8 cellular contexts compared by ENCODE assay signal in the genomic region with DNA sequence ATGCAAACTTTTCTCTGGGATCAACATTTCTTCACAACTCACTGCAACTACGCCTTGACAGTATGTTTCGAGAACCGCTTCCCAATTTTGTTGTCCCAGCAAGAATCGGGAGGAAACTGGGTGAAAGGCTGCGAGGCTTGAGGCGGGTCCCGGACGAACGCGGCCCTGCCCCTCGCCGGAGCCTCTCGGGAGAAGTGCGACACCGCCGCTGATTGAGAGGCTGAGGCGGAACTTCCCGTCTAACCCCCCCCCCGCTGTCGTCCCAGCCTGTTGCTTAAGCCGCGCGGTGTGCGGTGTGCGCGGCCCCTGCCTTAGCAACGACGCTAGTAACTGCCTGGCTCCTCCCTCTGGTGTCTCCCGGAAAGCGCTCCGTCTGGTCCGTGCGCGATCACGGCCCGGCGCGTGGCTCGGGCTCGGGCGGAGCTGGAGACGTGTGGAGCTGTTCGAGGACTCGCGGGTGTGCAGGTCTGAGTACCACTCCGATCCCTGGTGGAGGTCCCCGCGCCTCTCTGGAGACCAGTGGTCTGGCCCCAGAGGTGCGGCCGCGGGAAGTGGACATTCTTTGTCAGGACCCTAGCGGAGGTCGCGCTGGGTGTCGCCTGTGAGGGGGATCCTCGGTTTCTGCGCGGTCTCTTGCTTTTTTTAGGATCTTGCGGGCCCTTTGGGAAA. TPM values are rescaled to one million over a fixed set of nuclear protein-coding genes. Genes with fewer than 3 reads are reported as not detected.
DNase-seq lines count a peak whose midpoint lies in the region; ATAC-seq and TF ChIP-seq lines count a peak whose summit lies in the region.

TSS of gene DTWD1 (plus strand) at position 391 of the 669 bp plus-strand sequence. CDS start 4,120 bp downstream, outside the sequence.
TSS of gene FAM227B (minus strand) at position 161 of the 669 bp plus-strand sequence. CDS start 5,647 bp downstream, outside the sequence.

- H4K20me1 ChIP-seq in H9 (ENCODE audit: control insufficient read depth, insufficient read depth, insufficient read length) (no peaks in the 10 kb centered on the region), neural cell (ENCODE audit: insufficient read depth) (no peaks in the 10 kb centered on the region)

- H3K27me3 Mint-ChIP-seq in H9 (ENCODE audit: low read depth), result no peaks in the 10 kb centered on the region
- H3K27me3 Mint-ChIP-seq in stimulated activated naive CD8-positive, alpha-beta T cell treated with anti-CD3 and anti-CD28 coated beads, Interleukin-15, amount 100 ng/mL, for 72 hours, result no peaks in the 10 kb centered on the region

- WGBS in H9 (ENCODE audit: extremely low coverage, insufficient read length, low lambda C conversion rate), result no CpG with 5 or more reads among the region's 59 CpGs

- peak within 1 kb of the TSS; percentile 43 for H3T11ph ChIP-seq in H9 (ENCODE audit: low read length)

- peaks cover 4% of the 10 kb centered on the region for H3K23me2 ChIP-seq in H9 (ENCODE audit: insufficient read length, low read depth, low read length, poor library complexity, severe bottlenecking)

- H3K79me1 ChIP-seq in H9 (ENCODE audit: insufficient read depth, low read depth, low read length, poor library complexity, severe bottlenecking), result peaks cover 5% of the 10 kb centered on the region

- H3K4me3 Mint-ChIP-seq in H9, result peak within 1 kb of the TSS; percentile 94 to 98
- H3K4me3 Mint-ChIP-seq in stimulated activated naive CD8-positive, alpha-beta T cell treated with anti-CD3 and anti-CD28 coated beads, Interleukin-15, amount 100 ng/mL, for 72 hours, result peak within 1 kb of the TSS; percentile 94 to 95

- no peaks in the 10 kb centered on the region for H3K9me2 ChIP-seq in neural cell (ENCODE audit: insufficient read depth, low read length)

- TF ChIP-seq EP300 in neural cell (conservative IDR thresholded peaks at IDR 0.05; ENCODE audit: poor library complexity, severe bottlenecking), result peak; percentile 85

- H3K9me3 ChIP-seq in ES-I3 (ENCODE audit: control insufficient read depth, insufficient read depth, low read length) (peaks cover 5% of the 10 kb centered on the region), H9 (ENCODE audit: control insufficient read depth, low read depth, low read length) (peaks cover 4% of the 10 kb centered on the region), neural cell (ENCODE audit: low read length) (no peaks in the 10 kb centered on the region)

- peaks cover 10 to 12% of the 10 kb centered on the region in 2 experiments; a peak in 3 of 5 replicates for H3K9me3 Mint-ChIP-seq in H9
- H3K9me3 Mint-ChIP-seq in stimulated activated naive CD8-positive, alpha-beta T cell treated with anti-CD3 and anti-CD28 coated beads, Interleukin-15, amount 100 ng/mL, for 72 hours, result peaks cover 5 to 8% of the 10 kb centered on the region in 2 donors

- DNase-seq in H9 (peak; percentile 97), M059J (ENCODE audit: low read depth) (peak; percentile 95), fibroblast of villous mesenchyme (ENCODE audit: low read depth) (peak; percentile 99)
- DNase-seq in activated effector memory CD4-positive, alpha-beta T cell treated with anti-CD3 and anti-CD28 coated beads, Interleukin-2, amount 50 U/mL, for 16 hours, result peak; percentile 98
- peak; percentile 94 to 96 for DNase-seq in stimulated activated naive CD8-positive, alpha-beta T cell treated with anti-CD3 and anti-CD28 coated beads, Interleukin-15, amount 100 ng/mL, for 72 hours

- H3K18ac ChIP-seq in H9 (ENCODE audit: insufficient read length, low read depth, low read length), result peak within 1 kb of the TSS; percentile 80

- H3K4me1 Mint-ChIP-seq in H9, result peaks cover 24 to 25% of the 10 kb centered on the region in 2 experiments
- H3K4me1 Mint-ChIP-seq in stimulated activated naive CD8-positive, alpha-beta T cell treated with anti-CD3 and anti-CD28 coated beads, Interleukin-15, amount 100 ng/mL, for 72 hours, result peaks cover 35% of the 10 kb centered on the region

- no peak within 1 kb of the TSS for H2BK120ac ChIP-seq in H9 (ENCODE audit: low read depth, low read length, poor library complexity, severe bottlenecking)

- no peak within 1 kb of the TSS for H4K8ac ChIP-seq in H9 (replicated peaks; ENCODE audit: insufficient read length, low read depth, low read length)

- H2AFZ ChIP-seq in H9 (ENCODE audit: low read length) (no peak within 1 kb of the TSS), neural cell (ENCODE audit: low read depth, low read length) (peak within 1 kb of the TSS; percentile 57)

- H3K36me3 ChIP-seq in ES-I3 (ENCODE audit: insufficient read depth, low read length), result 0 out of 2 replicates have a peak, but pooled peaks cover 3% of the 10 kb centered on the region
- H3K36me3 ChIP-seq in neural cell (ENCODE audit: insufficient read depth, low read length), result no peaks in the 10 kb centered on the region

- H3K27ac ChIP-seq in H9 (ENCODE audit: insufficient read length, low read depth, low read length) (no peak within 1 kb of the TSS), neural cell (ENCODE audit: low read length) (peak within 1 kb of the TSS; percentile 69)

- no peak within 1 kb of the TSS for H3K4ac ChIP-seq in H9 (ENCODE audit: low read depth, low read length)

- H3F3A ChIP-seq in neural cell (ENCODE audit: insufficient read depth, low read length, poor library complexity, severe bottlenecking), result no peaks in the 10 kb centered on the region

- TF ChIP-seq POLR2A in Raji (IDR thresholded peaks at IDR 0.05; ENCODE audit: insufficient read depth, low read depth, low read length), result peak; percentile 84

- peak; percentile 58 for TF ChIP-seq RAD21 in neural cell (conservative IDR thresholded peaks at IDR 0.05)

- H3K4me2 ChIP-seq in H9 (ENCODE audit: insufficient read depth, insufficient read length, low read length), result peak within 1 kb of the TSS; percentile 92
- peak within 1 kb of the TSS; percentile 54 for H3K4me2 ChIP-seq in neural cell (ENCODE audit: low read length)

- H3K23ac ChIP-seq in H9 (ENCODE audit: insufficient read length, low read depth, low read length), result no peak within 1 kb of the TSS

- H3K27me3 ChIP-seq in H9 (ENCODE audit: insufficient read depth, low read length), result no peaks in the 10 kb centered on the region
- H3K27me3 ChIP-seq in neural cell (ENCODE audit: insufficient read depth, low read depth, low read length), result no peaks in the 10 kb centered on the region

- no peak within 1 kb of the TSS for H2BK20ac ChIP-seq in H9 (ENCODE audit: low read depth, low read length, poor library complexity, severe bottlenecking)

- H3K27ac Mint-ChIP-seq in H9, result peak within 1 kb of the TSS; percentile 99
- H3K27ac Mint-ChIP-seq in stimulated activated naive CD8-positive, alpha-beta T cell treated with anti-CD3 and anti-CD28 coated beads, Interleukin-15, amount 100 ng/mL, for 72 hours, result peak within 1 kb of the TSS; percentile 96

- H3K4me1 ChIP-seq in ES-I3 (ENCODE audit: insufficient read depth, low read length), result no peaks in the 10 kb centered on the region
- H3K4me1 ChIP-seq in H9 (ENCODE audit: insufficient read depth, low read length), result no peaks in the 10 kb centered on the region

- no peak within 1 kb of the TSS for H2BK12ac ChIP-seq in H9 (ENCODE audit: insufficient read length, low read depth, low read length)

- H2AK5ac ChIP-seq in H9 (ENCODE audit: insufficient read length, low read length), result no peak within 1 kb of the TSS

- peak; percentile 99 for ATAC-seq in stimulated activated naive CD8-positive, alpha-beta T cell treated with anti-CD3 and anti-CD28 coated beads, Interleukin-15, amount 100 ng/mL, for 72 hours

- H4K5ac ChIP-seq in H9 (ENCODE audit: insufficient read length, low read depth, low read length), result no peak within 1 kb of the TSS

- H3K9ac ChIP-seq in ES-I3 (ENCODE audit: low read depth, low read length) (peak within 1 kb of the TSS; percentile 88), H9 (ENCODE audit: extremely low read depth, insufficient read length, low read length) (peak within 1 kb of the TSS; percentile 90), neural cell (ENCODE audit: low read length) (peak within 1 kb of the TSS; percentile 82)

- H3K4me3 ChIP-seq in fibroblast of villous mesenchyme (ENCODE audit: low read depth, low read length) (peak within 1 kb of the TSS; percentile 91), neural cell (ENCODE audit: low read length) (peak within 1 kb of the TSS; percentile 78)

- peaks cover 20 to 25% (median 24%) of the 10 kb centered on the region in 3 experiments for H3K36me3 Mint-ChIP-seq in H9 (ENCODE audit: insufficient read depth in 1 of 3, low read depth in 3 of 3)

- H3K79me2 ChIP-seq in H9 (ENCODE audit: insufficient read depth, low read length) (peaks cover 6% of the 10 kb centered on the region; the same call in 1 of the 2 replicates), neural cell (replicated peaks; ENCODE audit: insufficient read depth, low read length) (peaks cover 31% of the 10 kb centered on the region)

- TF ChIP-seq CTCF in H9 (conservative IDR thresholded peaks at IDR 0.05), result peak; percentile 16; the same call in 1 of the 3 replicates
- no peak for TF ChIP-seq CTCF in fibroblast of villous mesenchyme (IDR thresholded peaks at IDR 0.05; ENCODE audit: insufficient read depth, low read depth, low read length)
- peak; percentile 38 for TF ChIP-seq CTCF in neural cell (IDR thresholded peaks at IDR 0.05; ENCODE audit: poor library complexity, severe bottlenecking)

- no peak within 1 kb of the TSS for H4K91ac ChIP-seq in H9 (ENCODE audit: insufficient read length, low read depth, low read length)

- no peak within 1 kb of the TSS for H2BK5ac ChIP-seq in H9 (ENCODE audit: insufficient read length, low read length)

- H2BK15ac ChIP-seq in H9 (ENCODE audit: low read depth, low read length), result no peak within 1 kb of the TSS

- H3K14ac ChIP-seq in H9 (ENCODE audit: insufficient read depth, low read length), result peak within 1 kb of the TSS; percentile 93

- H3K56ac ChIP-seq in H9 (ENCODE audit: insufficient read length, low read depth, low read length), result no peak within 1 kb of the TSS

TF ChIP-seq in neural cell, 6 proteins besides CTCF, POLR2A, EP300 and RAD21 (continues in another document):
- TF ChIP-seq POLR2AphosphoS5 (IDR thresholded peaks at IDR 0.05) (peak; percentile 95), EZH2 (IDR thresholded peaks at IDR 0.05; ENCODE audit: borderline replicate concordance, insufficient read depth, low read length, poor library complexity, severe bottlenecking) (no peak), MXI1 (conservative IDR thresholded peaks at IDR 0.05; ENCODE audit: poor library complexity, severe bottlenecking) (peak; percentile 95)

RNA-seq across cellular contexts. Expression of gene DTWD1, which starts in this region (rescaled TPM):
- total RNA-seq in H9 (2021) (26.7 and 27.7 TPM in 2 replicates), fibroblast of villous mesenchyme (20.9 and 38.0 TPM in 2 replicates)
- total RNA-seq in M059J (2014; rRNA removed; shearing (Covaris generic)), result 28.2 and 34.3 TPM in 2 replicates
- polyA plus RNA-seq in neural cell, result 16.5 and 18.3 TPM in 2 replicates
- polyA minus RNA-seq in neural cell, result 21.9 and 25.6 TPM in 2 replicates

RNA-seq across cellular contexts. Expression of gene FAM227B, which starts in this region (rescaled TPM):
- total RNA-seq in H9 (2021) (5.1 and 5.5 TPM in 2 replicates), fibroblast of villous mesenchyme (3.9 and 4.3 TPM in 2 replicates)
- total RNA-seq in M059J (2014; rRNA removed; shearing (Covaris generic)), result 6.5 and 9.3 TPM in 2 replicates
- 0.88 and 1.7 TPM in 2 replicates for polyA plus RNA-seq in neural cell
- polyA minus RNA-seq in neural cell, result 2.4 and 3.2 TPM in 2 replicates
